9 cellular contexts compared by ENCODE assay signal in genomic region chrX:39821011-39821708, GRCh38.
DNase-seq lines count a peak whose midpoint lies in the region; ATAC-seq and TF ChIP-seq lines count a peak whose summit lies in the region.
"Had no signal": no experiment of that assay in that cellular context is flagged by ENCODE, and none has a peak within 500 bp of the region (broad histone marks: within the 10 kb centered on the region; RNA-seq: fewer than 3 reads in every experiment).

No MANE protein-coding gene starts in this region.

- H3K4me1 Mint-ChIP-seq in natural killer cell treated with Interleukin-12 subunit alpha and Interleukin-12 subunit beta and Interleukin-15 and Interleukin-18, amount 100 ng/mL, for 72 hours (ENCODE audit: low read depth in 2 of 2): peaks cover 7 to 10% of the 10 kb centered on the region in 2 donors

- H3K27ac Mint-ChIP-seq in natural killer cell treated with Interleukin-12 subunit alpha and Interleukin-12 subunit beta and Interleukin-15 and Interleukin-18, amount 100 ng/mL, for 72 hours: no peak overlapping the region

- H3K9me3 ChIP-seq in NT2/D1 (ENCODE audit: insufficient read depth, low read length) (peaks cover 3% of the 10 kb centered on the region; the same call in 1 of the 2 replicates), colonic mucosa (no peaks in the 10 kb centered on the region), aorta (ENCODE audit: control insufficient read depth, low read length) (no peaks in the 10 kb centered on the region)

- H3K9ac ChIP-seq in NT2/D1 (ENCODE audit: insufficient read length, low read depth): peak overlapping the region; percentile 87
- no peak overlapping the region for H3K9ac ChIP-seq in colonic mucosa (ENCODE audit: low read depth in 2 of 2, low read length in 2 of 2)
- H3K9ac ChIP-seq: KMS-11 had no signal

- no peaks in the 10 kb centered on the region for H3K36me3 Mint-ChIP-seq in natural killer cell treated with Interleukin-12 subunit alpha and Interleukin-12 subunit beta and Interleukin-15 and Interleukin-18, amount 100 ng/mL, for 72 hours

- H3K4me3 ChIP-seq in GM08714 (ENCODE audit: low read length): peak overlapping the region; percentile 2; the same call in 1 of the 2 replicates
- H3K4me3 ChIP-seq in NT2/D1 (ENCODE audit: insufficient read length, low read depth): peak overlapping the region; percentile 63
- peak overlapping the region; percentile 17 for H3K4me3 ChIP-seq in colonic mucosa
- H3K4me3 ChIP-seq in aorta (ENCODE audit: low read length in 2 of 2): peak overlapping the region; percentile 22 to 28

- intact Hi-C loops in colonic mucosa (cut with DNase I): no loop called here
- intact Hi-C loops in aorta (cut with DNase I): no loop called here

- peaks cover 0 to 34% of the 10 kb centered on the region in 2 donors for H3K27me3 Mint-ChIP-seq in natural killer cell treated with Interleukin-12 subunit alpha and Interleukin-12 subunit beta and Interleukin-15 and Interleukin-18, amount 100 ng/mL, for 72 hours

- H3K4me3 Mint-ChIP-seq in natural killer cell treated with Interleukin-12 subunit alpha and Interleukin-12 subunit beta and Interleukin-15 and Interleukin-18, amount 100 ng/mL, for 72 hours: peak overlapping the region; percentile 68

- ATAC-seq in natural killer cell treated with Interleukin-12 subunit alpha and Interleukin-12 subunit beta and Interleukin-15 and Interleukin-18, amount 100 ng/mL, for 72 hours: peak; percentile 20 to 41
- no peak for ATAC-seq in aorta (ENCODE audit: low FRiP score)

- TF ChIP-seq CTCF in colonic mucosa (IDR thresholded peaks at IDR 0.05): no peak

- no peaks in the 10 kb centered on the region for H3K36me3 ChIP-seq in NT2/D1 (ENCODE audit: insufficient read depth, insufficient read length, low read length)
- H3K36me3 ChIP-seq in colonic mucosa: no peaks in the 10 kb centered on the region
- no peaks in the 10 kb centered on the region for H3K36me3 ChIP-seq in aorta (ENCODE audit: control insufficient read depth in 1 of 2, insufficient read depth in 2 of 2, low read length in 1 of 2)

- H3K9me3 Mint-ChIP-seq in natural killer cell treated with Interleukin-12 subunit alpha and Interleukin-12 subunit beta and Interleukin-15 and Interleukin-18, amount 100 ng/mL, for 72 hours: no peaks in the 10 kb centered on the region

- H3K27ac ChIP-seq in colonic mucosa (no peak overlapping the region), aorta (ENCODE audit: low read depth in 1 of 2, low read length in 2 of 2) (no peak overlapping the region)
- H3K27ac ChIP-seq: KMS-11 had no signal

- H3K27me3 ChIP-seq in NT2/D1 (ENCODE audit: insufficient read depth, insufficient read length) (peaks cover 7% of the 10 kb centered on the region), colonic mucosa (peaks cover 21% of the 10 kb centered on the region), aorta (ENCODE audit: control insufficient read depth in 1 of 2, insufficient read depth in 2 of 2, low read length in 1 of 2) (no peaks in the 10 kb centered on the region)

- DNase-seq in NT2/D1 (ENCODE audit: low read depth, low spot score): peak; percentile 77
- DNase-seq in colonic mucosa: no peak
- no peak for DNase-seq in natural killer cell treated with Interleukin-12 subunit alpha and Interleukin-12 subunit beta and Interleukin-15 and Interleukin-18, amount 100 ng/mL, for 72 hours (ENCODE audit: low spot score)
- peak; percentile 50 to 79 for DNase-seq in aorta
- no peak for DNase-seq in cerebellar cortex (ENCODE audit: low spot score)
- DNase-seq in SIG-M5 (lab: John Stamatoyannopoulos, UW): no peak
- DNase-seq in SHP77 (lab: John Stamatoyannopoulos, UW): no peak

- H3K4me1 ChIP-seq in NT2/D1 (ENCODE audit: insufficient read depth, insufficient read length) (peaks cover 25% of the 10 kb centered on the region), colonic mucosa (no peaks in the 10 kb centered on the region), aorta (ENCODE audit: control insufficient read depth in 1 of 2, insufficient read depth in 2 of 2, low read length in 2 of 2) (no peaks in the 10 kb centered on the region)

- 1 to 10% methylated on average over 55 to 88 of the region's 88 CpGs for WGBS in aorta, 2 donors

Comparison
In these comparisons a context has a peak if more than half of its experiments do, and no peak if none do; other contexts are left out.
1. H3K4me3 ChIP-seq: peak in every context shown above with its lines; median percentile 63 in NT2/D1; 25 in aorta; 17 in colonic mucosa; 2 in GM08714.
2. DNase-seq: peak in NT2/D1 (single experiment) and aorta (2 of 2); none in colonic mucosa (single experiment), natural killer cell treated with Interleukin-12 subunit alpha and Interleukin-12 subunit beta and Interleukin-15 and Interleukin-18, amount 100 ng/mL, for 72 hours (single experiment), cerebellar cortex (single experiment), SIG-M5 (single experiment) and SHP77 (0 of 2).